In the genomic region with DNA sequence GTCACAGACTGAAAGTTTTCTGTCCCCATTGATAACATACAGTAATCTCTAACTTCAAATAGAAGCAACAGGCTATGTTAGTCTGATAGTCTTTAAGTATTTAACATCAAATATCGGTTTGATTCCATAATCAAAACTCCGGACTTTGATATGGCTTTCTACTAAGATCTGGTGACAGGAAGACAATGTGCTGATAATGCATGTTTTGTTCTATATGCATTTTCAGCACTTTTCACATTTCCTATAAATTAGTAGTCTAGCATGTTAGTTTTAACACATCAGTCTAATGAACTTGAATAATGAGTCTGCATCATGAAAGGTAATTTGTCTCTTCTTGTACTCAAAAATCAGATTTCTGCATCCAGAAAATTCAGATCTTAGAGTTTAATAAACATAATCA, we compare ENCODE assay signal across 20 cellular contexts.
DNase-seq lines count a peak whose midpoint lies in the region; ATAC-seq, FAIRE-seq and TF ChIP-seq lines count a peak whose summit lies in the region.
"Had no signal": no experiment of that assay in that cellular context is flagged by ENCODE, and none has a peak within 500 bp of the region (broad histone marks: within the 10 kb centered on the region; RNA-seq: fewer than 3 reads in every experiment).

No MANE protein-coding gene starts in this region.

- no peak for TF ChIP-seq POLR2A in GM12892 (IDR thresholded peaks at IDR 0.05; ENCODE audit: low read depth, low read length)

- no peak overlapping the region for H3K4me3 Mint-ChIP-seq in CD4-positive, alpha-beta T cell
- H3K4me3 Mint-ChIP-seq: CD8-positive, alpha-beta memory T cell had no signal

- FAIRE-seq in GM12892 (lab: Jason Lieb, UNC): peak; percentile 64
- FAIRE-seq: GM12891, H1 had no signal

- DNase-seq in GM12892 (ENCODE audit: insufficient read length): no peak
- peak; percentile 31 for DNase-seq in Karpas-422
- DNase-seq in mammary epithelial cell: no peak
- no peak for DNase-seq in smooth muscle cell (lab: John Stamatoyannopoulos, UW; ENCODE audit: unreplicated experiment)
- no peak for DNase-seq in CD4-positive, alpha-beta T cell
- DNase-seq: C1 segment of cervical spinal cord; CD8-positive, alpha-beta memory T cell; DMS 273 treated with DMSO at 0.1 percent for 48 hours; DMS79 treated with DMSO at 0.1 percent for 48 hours; NCI-H1092 treated with DMSO at 0.1 percent for 48 hours; NCI-H1436 treated with DMSO at 0.1 percent for 48 hours; NCI-H187 treated with DMSO at 0.1 percent for 48 hours; NCI-H524; NCI-H774 had no signal

- H3K4me2 ChIP-seq in Karpas-422 (ENCODE audit: low read depth, low read length, poor library complexity, severe bottlenecking): no peak overlapping the region
- no peak overlapping the region for H3K4me2 ChIP-seq in mammary epithelial cell (ENCODE audit: insufficient read depth, low read depth, low read length)
- no peak overlapping the region for H3K4me2 ChIP-seq in smooth muscle cell

- H3K27ac Mint-ChIP-seq in CD4-positive, alpha-beta T cell: no peak overlapping the region
- H3K27ac Mint-ChIP-seq: CD8-positive, alpha-beta memory T cell had no signal

- H3K9me3 ChIP-seq in Karpas-422 (ENCODE audit: low read length) (no peaks in the 10 kb centered on the region; the same call in 1 of the 2 replicates), mammary epithelial cell (replicated peaks; ENCODE audit: insufficient read depth, low read length) (peaks cover 16% of the 10 kb centered on the region), smooth muscle cell (replicated peaks; ENCODE audit: low read depth) (no peaks in the 10 kb centered on the region)
- peaks cover 26% of the 10 kb centered on the region for H3K9me3 ChIP-seq in CD4-positive, alpha-beta T cell (ENCODE audit: control insufficient read depth, low read length)

- TF ChIP-seq CTCF in mammary epithelial cell (conservative IDR thresholded peaks at IDR 0.05 in 1 of 2, IDR thresholded peaks at IDR 0.05 in 1 of 2; ENCODE audit: extremely low read depth in 1 of 2, insufficient read depth in 1 of 2, low read depth in 1 of 2, low read length in 2 of 2) (no peak), smooth muscle cell (IDR thresholded peaks at IDR 0.05; ENCODE audit: borderline replicate concordance, insufficient read depth, poor library complexity, severe bottlenecking) (no peak)
- no peak for TF ChIP-seq CTCF in CD4-positive, alpha-beta T cell (IDR thresholded peaks at IDR 0.05)

- H3K36me3 Mint-ChIP-seq in CD4-positive, alpha-beta T cell (ENCODE audit: low read depth): peaks cover 40% of the 10 kb centered on the region

- H3K79me2 ChIP-seq in Karpas-422 (ENCODE audit: low read length): no peaks in the 10 kb centered on the region
- no peaks in the 10 kb centered on the region for H3K79me2 ChIP-seq in mammary epithelial cell (ENCODE audit: insufficient read depth, low read length)
- H3K79me2 ChIP-seq in smooth muscle cell (ENCODE audit: low read depth): peaks cover 13% of the 10 kb centered on the region

- H3K4me1 ChIP-seq in Karpas-422 (ENCODE audit: low read length) (no peaks in the 10 kb centered on the region), mammary epithelial cell (ENCODE audit: insufficient read depth, low read length) (no peaks in the 10 kb centered on the region), smooth muscle cell (ENCODE audit: low read depth) (peaks cover 10% of the 10 kb centered on the region)

- in situ Hi-C loops in mammary epithelial cell (cut with MboI; ENCODE audit: low sequenced_read_pairs in 2 of 2): no loop called here

- no peak overlapping the region for H3K27ac ChIP-seq in Karpas-422 (ENCODE audit: low read length)
- no peak overlapping the region for H3K27ac ChIP-seq in mammary epithelial cell (ENCODE audit: insufficient read depth, low read depth, low read length)
- H3K27ac ChIP-seq in smooth muscle cell (ENCODE audit: low read depth): no peak overlapping the region
- H3K27ac ChIP-seq in CD4-positive, alpha-beta T cell (ENCODE audit: low read depth, low read length): no peak overlapping the region

- no peaks in the 10 kb centered on the region for H3K9me2 ChIP-seq in Karpas-422 (replicated peaks; ENCODE audit: insufficient read depth, low read length)

- H3K9me3 Mint-ChIP-seq in CD4-positive, alpha-beta T cell: no peaks in the 10 kb centered on the region

- H3K9ac ChIP-seq in Karpas-422 (ENCODE audit: low read length) (no peak overlapping the region), mammary epithelial cell (ENCODE audit: insufficient read depth, low read length) (no peak overlapping the region), smooth muscle cell (ENCODE audit: low read depth) (no peak overlapping the region)

- no peaks in the 10 kb centered on the region for H4K20me1 ChIP-seq in Karpas-422 (ENCODE audit: insufficient read depth, low read depth, low read length)
- H4K20me1 ChIP-seq in mammary epithelial cell (ENCODE audit: insufficient read depth, low read length): no peaks in the 10 kb centered on the region
- no peaks in the 10 kb centered on the region for H4K20me1 ChIP-seq in smooth muscle cell (ENCODE audit: low read depth)

- no peaks in the 10 kb centered on the region for H3K4me1 Mint-ChIP-seq in CD4-positive, alpha-beta T cell (ENCODE audit: low read depth)
- H3K4me1 Mint-ChIP-seq: CD8-positive, alpha-beta memory T cell had no signal

- WGBS in mammary epithelial cell (ENCODE audit: low coverage, missing lambda C conversion rate): 45% methylated on average over 2 of the region's 2 CpGs
- 77% methylated on average over 2 of the region's 2 CpGs for WGBS in smooth muscle cell (ENCODE audit: low lambda C conversion rate)

- H3K27me3 ChIP-seq in Karpas-422 (ENCODE audit: low read length) (0 out of 2 replicates have a peak, but pooled peaks cover 2% of the 10 kb centered on the region), mammary epithelial cell (ENCODE audit: insufficient read depth, low read length) (no peaks in the 10 kb centered on the region), smooth muscle cell (ENCODE audit: low read depth) (no peaks in the 10 kb centered on the region)
- H3K27me3 ChIP-seq in CD4-positive, alpha-beta T cell (ENCODE audit: control insufficient read depth, insufficient read depth, low read length): no peaks in the 10 kb centered on the region

- H3K36me3 ChIP-seq in Karpas-422 (ENCODE audit: insufficient read depth, low read length): no peaks in the 10 kb centered on the region
- H3K36me3 ChIP-seq in mammary epithelial cell (ENCODE audit: insufficient read depth, low read length): no peaks in the 10 kb centered on the region
- H3K36me3 ChIP-seq in smooth muscle cell (ENCODE audit: low read depth): no peaks in the 10 kb centered on the region

- H3K4me3 ChIP-seq in Karpas-422 (ENCODE audit: low read length) (no peak overlapping the region), mammary epithelial cell (replicated peaks in 1 of 3; ENCODE audit: insufficient read depth in 1 of 3, low read depth in 2 of 3, low read length in 3 of 3) (no peak overlapping the region), smooth muscle cell (peak overlapping the region; percentile 16)

- intact Hi-C loops in mammary epithelial cell (cut with micrococcal nuclease): no loop called here
- intact Hi-C loops in CD4-positive, alpha-beta T cell (cut with DNase I, micrococcal nuclease): no loop called here

- ATAC-seq in HG02981 (IDR thresholded peaks at IDR 0.05; ENCODE audit: unreplicated experiment) (no peak), GM21786 (IDR thresholded peaks at IDR 0.05; ENCODE audit: unreplicated experiment) (no peak)
- no peak for ATAC-seq in CD4-positive, alpha-beta T cell (ENCODE audit: poor library complexity)
- ATAC-seq: HCT116, SK-N-SH treated with all-trans-retinoic acid at 6 μM for 48 hours had no signal

- CTCF ChIA-PET in mammary epithelial cell (lab: Charles Lee; ENCODE audit: low non-redundant PET): no interaction called here
- CTCF ChIA-PET in CD4-positive, alpha-beta T cell (lab: Charles Lee): no interaction called here

- H3K27me3 Mint-ChIP-seq in CD4-positive, alpha-beta T cell: no peaks in the 10 kb centered on the region

- TSS peak; percentile 18 for BruUV-seq in mammary epithelial cell (replicated peaks; lab: Mats Ljungman, UMichigan)

- H2AFZ ChIP-seq in Karpas-422 (ENCODE audit: low read length) (no peak overlapping the region), mammary epithelial cell (ENCODE audit: low read depth, low read length) (no peak overlapping the region), smooth muscle cell (ENCODE audit: low read depth) (no peak overlapping the region)

- dilution Hi-C loops in mammary epithelial cell (cut with HindIII; ENCODE audit: low sequenced_read_pairs): no loop called here

- POLR2A ChIA-PET in CD4-positive, alpha-beta T cell (lab: Charles Lee): no interaction called here

- peaks cover 3% of the 10 kb centered on the region for H3F3A ChIP-seq in smooth muscle cell (ENCODE audit: low read depth)
